21 cellular contexts compared by ENCODE assay signal in genomic region chrX:19827088-19827487, GRCh38.
DNase-seq lines count a peak whose midpoint lies in the region; ATAC-seq, FAIRE-seq and TF ChIP-seq lines count a peak whose summit lies in the region.
"Had no signal": no experiment of that assay in that cellular context is flagged by ENCODE, and none has a peak within 500 bp of the region (broad histone marks: within the 10 kb centered on the region; RNA-seq: fewer than 3 reads in every experiment).

No MANE protein-coding gene starts in this region.

- H3K4me1 ChIP-seq in astrocyte (ENCODE audit: insufficient read depth, low read length) (peaks cover 7% of the 10 kb centered on the region), neural progenitor cell (peaks cover 4% of the 10 kb centered on the region)
- H3K4me1 ChIP-seq: breast epithelium, foreskin keratinocyte, right lobe of liver, SJCRH30, vagina had no signal

- CTCF ChIA-PET in activated CD4-positive, alpha-beta T cell treated with anti-CD3 and anti-CD28 coated beads for 36 hours (lab: Charles Lee): interaction anchor here (0.7 to 1.1 kb wide), 4 partner anchors 10 to 41 kb away, joined by 3 to 4 read pairs (median 4); no protein-coding TSS in a partner anchor

- no peaks in the 10 kb centered on the region for H3K27me3 Mint-ChIP-seq in activated CD4-positive, alpha-beta T cell treated with anti-CD3 and anti-CD28 coated beads for 36 hours
- H3K27me3 Mint-ChIP-seq in astrocyte (ENCODE audit: low read depth, unreplicated experiment) (no peaks in the 10 kb centered on the region), neural progenitor cell (ENCODE audit: insufficient read depth, low read depth) (no peaks in the 10 kb centered on the region)
- H3K27me3 Mint-ChIP-seq in natural killer cell treated with Interleukin-12 subunit alpha and Interleukin-12 subunit beta and Interleukin-15 and Interleukin-18, amount 100 ng/mL, for 72 hours: no peaks in the 10 kb centered on the region

- ATAC-seq in activated CD4-positive, alpha-beta T cell treated with anti-CD3 and anti-CD28 coated beads for 36 hours: peak; percentile 25
- ATAC-seq in natural killer cell treated with Interleukin-12 subunit alpha and Interleukin-12 subunit beta and Interleukin-15 and Interleukin-18, amount 100 ng/mL, for 72 hours: no peak
- ATAC-seq: foreskin keratinocyte had no signal

- H3K27me3 ChIP-seq in astrocyte (ENCODE audit: insufficient read depth, low read length): no peaks in the 10 kb centered on the region
- H3K27me3 ChIP-seq in neural progenitor cell: no peaks in the 10 kb centered on the region
- H3K27me3 ChIP-seq: foreskin keratinocyte, right lobe of liver, SJCRH30, vagina had no signal

- no peaks in the 10 kb centered on the region for H3F3A ChIP-seq in neural progenitor cell (ENCODE audit: low read depth)

- peak; percentile 86 for FAIRE-seq in astrocyte (lab: Jason Lieb, UNC)

- peak overlapping the region; percentile 87 for H3K27ac Mint-ChIP-seq in activated CD4-positive, alpha-beta T cell treated with anti-CD3 and anti-CD28 coated beads for 36 hours
- H3K27ac Mint-ChIP-seq in astrocyte (ENCODE audit: unreplicated experiment): no peak overlapping the region
- H3K27ac Mint-ChIP-seq in natural killer cell treated with Interleukin-12 subunit alpha and Interleukin-12 subunit beta and Interleukin-15 and Interleukin-18, amount 100 ng/mL, for 72 hours: peak overlapping the region; percentile 31 to 90
- no peak overlapping the region for H3K27ac Mint-ChIP-seq in neural progenitor cell
- H3K27ac Mint-ChIP-seq: endodermal cell had no signal

- DNase-seq in activated CD4-positive, alpha-beta T cell treated with anti-CD3 and anti-CD28 coated beads for 36 hours: no peak
- no peak for DNase-seq in activated CD4-positive, alpha-beta T cell treated with anti-CD3 and anti-CD28 coated beads for 1 hour
- DNase-seq in OCI-M1 (lab: John Stamatoyannopoulos, UW): peak; percentile 20
- no peak for DNase-seq in astrocyte (ENCODE audit: low read depth)
- no peak for DNase-seq in natural killer cell treated with Interleukin-12 subunit alpha and Interleukin-12 subunit beta and Interleukin-15 and Interleukin-18, amount 100 ng/mL, for 72 hours (ENCODE audit: low spot score)
- no peak for DNase-seq in neural progenitor cell (ENCODE audit: low spot score)
- no peak for DNase-seq in NCI-H345 treated with DMSO at 0.1 percent for 48 hours (lab: John Stamatoyannopoulos, UW; ENCODE audit: unreplicated experiment)
- no peak for DNase-seq in COLO829 (ENCODE audit: low spot score)
- DNase-seq: Calu3; endodermal cell; foreskin keratinocyte; H9; IMR-90; NCI-H1105; occipital lobe; right lobe of liver; SJCRH30; stimulated activated CD4-positive, alpha-beta T cell treated with anti-CD3 and anti-CD28 coated beads, Interleukin-4, amount 100 ng/mL, for 1 hour had no signal

- H3K9ac ChIP-seq in astrocyte (ENCODE audit: low read length) (no peak overlapping the region), neural progenitor cell (no peak overlapping the region)

- intact Hi-C loops in activated CD4-positive, alpha-beta T cell treated with anti-CD3 and anti-CD28 coated beads for 36 hours (cut with DNase I, micrococcal nuclease): no loop called here

- peaks cover 45% of the 10 kb centered on the region for H3K4me1 Mint-ChIP-seq in activated CD4-positive, alpha-beta T cell treated with anti-CD3 and anti-CD28 coated beads for 36 hours
- peaks cover 10% of the 10 kb centered on the region for H3K4me1 Mint-ChIP-seq in astrocyte (ENCODE audit: low read depth, unreplicated experiment)
- peaks cover 20 to 25% of the 10 kb centered on the region in 2 donors for H3K4me1 Mint-ChIP-seq in natural killer cell treated with Interleukin-12 subunit alpha and Interleukin-12 subunit beta and Interleukin-15 and Interleukin-18, amount 100 ng/mL, for 72 hours (ENCODE audit: low read depth in 2 of 2)
- no peaks in the 10 kb centered on the region for H3K4me1 Mint-ChIP-seq in neural progenitor cell

- H3K4me3 ChIP-seq in astrocyte (ENCODE audit: insufficient read depth, low read depth, low read length) (no peak overlapping the region), neural progenitor cell (no peak overlapping the region)
- H3K4me3 ChIP-seq: breast epithelium, lung, right lobe of liver, SJCRH30, vagina had no signal

- POLR2A ChIA-PET in activated CD4-positive, alpha-beta T cell treated with anti-CD3 and anti-CD28 coated beads for 36 hours (lab: Charles Lee): interaction anchor here (0.7 kb wide), 1 partner anchor 58 kb away, joined by 6 read pairs; no protein-coding TSS in a partner anchor

- H3K9me3 Mint-ChIP-seq in activated CD4-positive, alpha-beta T cell treated with anti-CD3 and anti-CD28 coated beads for 36 hours (ENCODE audit: low read depth): no peaks in the 10 kb centered on the region
- H3K9me3 Mint-ChIP-seq in astrocyte (ENCODE audit: unreplicated experiment) (no peaks in the 10 kb centered on the region), neural progenitor cell (peaks cover 3% of the 10 kb centered on the region)
- no peaks in the 10 kb centered on the region for H3K9me3 Mint-ChIP-seq in natural killer cell treated with Interleukin-12 subunit alpha and Interleukin-12 subunit beta and Interleukin-15 and Interleukin-18, amount 100 ng/mL, for 72 hours

- H3K27ac ChIP-seq in astrocyte (ENCODE audit: low read depth, low read length): no peak overlapping the region
- no peak overlapping the region for H3K27ac ChIP-seq in neural progenitor cell
- H3K27ac ChIP-seq: breast epithelium, foreskin keratinocyte, right lobe of liver, SJCRH30, vagina had no signal

- H3K4me2 ChIP-seq in astrocyte (ENCODE audit: low read length) (no peak overlapping the region), neural progenitor cell (no peak overlapping the region)

- H3K36me3 Mint-ChIP-seq in activated CD4-positive, alpha-beta T cell treated with anti-CD3 and anti-CD28 coated beads for 36 hours (ENCODE audit: low read depth): peaks cover 1% of the 10 kb centered on the region
- H3K36me3 Mint-ChIP-seq in astrocyte (ENCODE audit: low read depth, unreplicated experiment) (peaks cover 5% of the 10 kb centered on the region), neural progenitor cell (no peaks in the 10 kb centered on the region)
- no peaks in the 10 kb centered on the region for H3K36me3 Mint-ChIP-seq in natural killer cell treated with Interleukin-12 subunit alpha and Interleukin-12 subunit beta and Interleukin-15 and Interleukin-18, amount 100 ng/mL, for 72 hours

- H3K36me3 ChIP-seq in astrocyte (ENCODE audit: insufficient read depth, low read length) (no peaks in the 10 kb centered on the region), neural progenitor cell (no peaks in the 10 kb centered on the region)
- H3K36me3 ChIP-seq: breast epithelium, right lobe of liver, SJCRH30, vagina had no signal

- H3K79me2 ChIP-seq in astrocyte (ENCODE audit: insufficient read depth, low read length): no peaks in the 10 kb centered on the region
- H3K79me2 ChIP-seq in neural progenitor cell (ENCODE audit: low read depth): no peaks in the 10 kb centered on the region

- H4K20me1 ChIP-seq in astrocyte (ENCODE audit: insufficient read depth, low read length) (no peaks in the 10 kb centered on the region), neural progenitor cell (ENCODE audit: low read depth) (no peaks in the 10 kb centered on the region)

- H3K9me3 ChIP-seq in astrocyte (ENCODE audit: insufficient read depth, low read depth, low read length) (no peaks in the 10 kb centered on the region), neural progenitor cell (ENCODE audit: low read depth) (no peaks in the 10 kb centered on the region)
- H3K9me3 ChIP-seq: breast epithelium, right lobe of liver, SJCRH30, vagina had no signal

- TF ChIP-seq CTCF in astrocyte (IDR thresholded peaks at IDR 0.05; ENCODE audit: insufficient read depth, low read depth, low read length) (no peak), neural progenitor cell (IDR thresholded peaks at IDR 0.05) (no peak)

- H2AFZ ChIP-seq in astrocyte (ENCODE audit: low read depth, low read length) (no peak overlapping the region), neural progenitor cell (replicated peaks) (no peak overlapping the region)

- H3K4me3 Mint-ChIP-seq in activated CD4-positive, alpha-beta T cell treated with anti-CD3 and anti-CD28 coated beads for 36 hours: peak overlapping the region; percentile 28
- H3K4me3 Mint-ChIP-seq in astrocyte (ENCODE audit: unreplicated experiment) (no peak overlapping the region), neural progenitor cell (no peak overlapping the region)
- no peak overlapping the region for H3K4me3 Mint-ChIP-seq in natural killer cell treated with Interleukin-12 subunit alpha and Interleukin-12 subunit beta and Interleukin-15 and Interleukin-18, amount 100 ng/mL, for 72 hours
- H3K4me3 Mint-ChIP-seq: endodermal cell, H9 had no signal

Comparison
In these comparisons a context has a peak if more than half of its experiments do, and no peak if none do; other contexts are left out.
1. H3K27ac Mint-ChIP-seq: peak in activated CD4-positive, alpha-beta T cell treated with anti-CD3 and anti-CD28 coated beads for 36 hours (single experiment) and natural killer cell treated with Interleukin-12 subunit alpha and Interleukin-12 subunit beta and Interleukin-15 and Interleukin-18, amount 100 ng/mL, for 72 hours (2 of 2); none in astrocyte (single experiment) and neural progenitor cell (single experiment).